22 cellular contexts compared by ENCODE assay signal in the genomic region with DNA sequence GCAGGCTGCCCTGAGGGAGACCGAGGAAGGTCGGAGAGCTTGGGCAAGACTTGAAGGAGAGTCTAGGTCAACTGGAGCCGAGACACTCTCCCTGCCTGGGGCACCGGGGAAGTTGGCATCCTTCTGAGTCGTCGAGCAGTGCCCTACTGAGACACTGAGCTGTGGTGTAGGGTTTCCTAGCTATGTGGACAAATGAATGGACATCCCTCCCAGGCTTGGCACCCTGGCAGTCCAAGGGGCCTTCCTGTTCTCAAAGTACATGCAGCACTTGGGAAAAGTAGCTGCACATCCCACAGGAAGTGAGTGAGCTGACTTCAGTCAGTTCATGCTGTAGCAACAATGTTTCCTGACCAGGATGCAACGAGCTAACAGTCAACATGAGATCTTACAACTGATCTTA. TPM values are rescaled to one million over a fixed set of nuclear protein-coding genes. Genes with fewer than 3 reads are reported as not detected.
A peak's percentile ranks its signal among the peaks of the same experiment; 100 is the strongest.
DNase-seq lines count a peak whose midpoint lies in the region; ATAC-seq and TF ChIP-seq lines count a peak whose summit lies in the region.
"Had no signal": no experiment of that assay in that cellular context is flagged by ENCODE, and none has a peak within 500 bp of the region (broad histone marks: within the 10 kb centered on the region; RNA-seq: fewer than 3 reads in every experiment).

No MANE protein-coding gene starts in this region.

- DNase-seq in ELR (ENCODE audit: low read depth) (peak; percentile 15), PC-3 (peak; percentile 18), epithelial cell of esophagus (ENCODE audit: low read depth) (peak; percentile 21), sigmoid colon (peak; percentile 44), NCI-H345 treated with DMSO at 0.1 percent for 48 hours (lab: John Stamatoyannopoulos, UW; ENCODE audit: unreplicated experiment) (no peak), KBM-7 (no peak)
- DNase-seq: activated CD4-positive, alpha-beta T cell treated with anti-CD3 and anti-CD28 coated beads, Interleukin-2, amount 10 ng/mL, durations not matched to agents 7 days and 5 days; anterior cingulate cortex; CD4-positive, alpha-beta T cell; GM23248; left ventricle myocardium inferior; MV-4-11; NCI-H1694 treated with DMSO at 0.1 percent for 48 hours; NCI-H2171 treated with DMSO at 0.1 percent for 48 hours; NCI-H69; stimulated activated naive CD4-positive, alpha-beta T cell treated with Interleukin-2 at 50 U/mL for 16 hours had no signal

- H3K36me3 ChIP-seq in PC-3 (ENCODE audit: low read depth, low read length), result no peaks in the 10 kb centered on the region
- no peaks in the 10 kb centered on the region for H3K36me3 ChIP-seq in sigmoid colon
- H3K36me3 ChIP-seq: left ventricle myocardium inferior had no signal

- no peak for TF ChIP-seq EP300 in sigmoid colon (IDR thresholded peaks at IDR 0.05)

- TF ChIP-seq CTCF in PC-3 (conservative IDR thresholded peaks at IDR 0.05; ENCODE audit: low read depth, low read length), result no peak
- TF ChIP-seq CTCF in epithelial cell of esophagus (IDR thresholded peaks at IDR 0.05; ENCODE audit: insufficient read depth, low read depth, low read length, missing control alignments), result no peak
- TF ChIP-seq CTCF in sigmoid colon (IDR thresholded peaks at IDR 0.05), result no peak

- no peaks in the 10 kb centered on the region for H4K20me1 ChIP-seq in PC-3 (ENCODE audit: low read length)

- H3K79me2 ChIP-seq in PC-3 (ENCODE audit: low read length), result no peaks in the 10 kb centered on the region
- H3K79me2 ChIP-seq: hepatocyte, parathyroid adenoma had no signal

- no peaks in the 10 kb centered on the region for H3F3A ChIP-seq in PC-3 (ENCODE audit: low read length, unreplicated experiment)

- H3K4me1 ChIP-seq in PC-3 (ENCODE audit: insufficient read depth, low read length) (no peaks in the 10 kb centered on the region), sigmoid colon (peaks cover 0 to 11% (median 0%) of the 10 kb centered on the region in 4 donors)
- H3K4me1 ChIP-seq: left ventricle myocardium inferior, parathyroid adenoma had no signal

- no peak overlapping the region for H3K4me3 ChIP-seq in PC-3 (ENCODE audit: low read length)
- no peak overlapping the region for H3K4me3 ChIP-seq in epithelial cell of esophagus (ENCODE audit: low read length)
- H3K4me3 ChIP-seq in sigmoid colon, result no peak overlapping the region
- H3K4me3 ChIP-seq: GM23248, hepatocyte, K562, left ventricle myocardium inferior had no signal

- ATAC-seq in PC-3, result peak; percentile 43
- ATAC-seq in HG02885 (IDR thresholded peaks at IDR 0.05; ENCODE audit: poor library complexity, unreplicated experiment), result no peak
- ATAC-seq: K562; natural killer cell treated with Interleukin-12 subunit alpha and Interleukin-12 subunit beta and Interleukin-15 and Interleukin-18, amount 100 ng/mL, for 72 hours; right cardiac atrium had no signal

- POLR2A ChIA-PET in PC-3 (lab: Charles Lee; ENCODE audit: unreplicated experiment), result no interaction called here

- 78 to 84% methylated on average over 7 of the region's 7 CpGs for WGBS in sigmoid colon, 2 donors

- no peak overlapping the region for H2AFZ ChIP-seq in PC-3 (ENCODE audit: low read length)
- H2AFZ ChIP-seq: GM23248, hepatocyte, parathyroid adenoma had no signal

- BruUV-seq in PC-3 (replicated peaks; lab: Mats Ljungman, UMichigan), result no TSS peak

- H3K4me2 ChIP-seq in PC-3 (ENCODE audit: low read length), result no peak overlapping the region
- H3K4me2 ChIP-seq: hepatocyte had no signal

- in situ Hi-C loops in KBM-7 (cut with MboI; ENCODE audit: low pct_unique_long_range_greater_than_20kb, low sequenced_read_pairs), result no loop called here

- CTCF ChIA-PET in PC-3 (lab: Charles Lee), result no interaction called here

- H3K27me3 ChIP-seq in PC-3 (ENCODE audit: low read length) (no peaks in the 10 kb centered on the region), sigmoid colon (no peaks in the 10 kb centered on the region)
- H3K27me3 ChIP-seq: hepatocyte had no signal

- TF ChIP-seq POLR2A in sigmoid colon (IDR thresholded peaks at IDR 0.05), result no peak

- H3K9me3 ChIP-seq in PC-3 (ENCODE audit: low read length) (no peaks in the 10 kb centered on the region), sigmoid colon (no peaks in the 10 kb centered on the region)
- H3K9me3 ChIP-seq: left ventricle myocardium inferior had no signal

- no peaks in the 10 kb centered on the region for H3K9me2 ChIP-seq in PC-3 (replicated peaks; ENCODE audit: low read length)

- intact Hi-C loops in PC-3 (cut with micrococcal nuclease) (no loop called here), sigmoid colon (cut with DNase I) (no loop called here)

- no peak overlapping the region for H3K9ac ChIP-seq in PC-3 (ENCODE audit: low read length)
- H3K9ac ChIP-seq: GM23248, parathyroid adenoma had no signal

- H3K27ac ChIP-seq in PC-3 (ENCODE audit: low read length) (no peak overlapping the region), sigmoid colon (peak overlapping the region in 2 of 4 donors; percentile 4 to 78)
- H3K27ac ChIP-seq: GM23248, left ventricle myocardium inferior, parathyroid adenoma had no signal

RNA-seq across cellular contexts. Expression of gene INPP5A, which starts 57.2 kb away (rescaled TPM):
- total RNA-seq in PC-3 (2014; rRNA removed), result 22.6 and 27.8 TPM in 2 replicates
- total RNA-seq in sigmoid colon, result 100 to 1,000 TPM; 100 to 132 (median 112) TPM
- polyA plus RNA-seq in sigmoid colon, result 10 to 100 TPM; 17.6 to 21.0 (median 20.3) TPM

Comparison
In these comparisons a context has a peak if more than half of its experiments do, and no peak if none do; other contexts are left out.
1. DNase-seq: peak in ELR (single experiment), PC-3 (single experiment), epithelial cell of esophagus (single experiment) and sigmoid colon (single experiment); none in NCI-H345 treated with DMSO at 0.1 percent for 48 hours (single experiment) and KBM-7 (single experiment).